8 cellular contexts compared by ENCODE assay signal in the genomic region with DNA sequence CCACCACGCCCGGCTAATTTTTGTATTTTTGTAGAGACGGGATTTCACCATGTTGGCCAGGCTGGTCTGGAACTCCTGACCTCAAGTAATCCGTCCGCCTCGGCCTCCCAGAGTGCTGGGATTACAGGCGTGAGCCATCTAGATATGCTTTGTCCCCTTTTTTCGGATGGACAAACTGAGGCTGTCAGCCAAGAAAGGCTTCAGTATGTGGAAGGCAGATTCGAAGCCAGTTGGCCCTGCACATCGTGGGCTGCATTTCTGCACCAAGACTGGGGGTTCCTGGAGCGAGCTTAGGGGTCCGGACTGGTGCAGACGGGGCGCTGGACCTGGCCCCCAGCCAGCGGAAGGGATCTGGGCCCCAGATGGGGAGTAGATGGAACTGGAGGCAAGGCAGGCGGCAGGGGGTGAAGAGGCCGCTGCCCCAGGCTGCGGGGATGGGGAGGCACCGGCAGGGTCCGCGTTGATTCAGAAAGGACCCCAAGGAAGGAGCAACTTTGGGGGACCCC. TPM values are rescaled to one million over a fixed set of nuclear protein-coding genes. Genes with fewer than 3 reads are reported as not detected.
DNase-seq lines count a peak whose midpoint lies in the region; ATAC-seq and TF ChIP-seq lines count a peak whose summit lies in the region.

No MANE protein-coding gene starts in this region.

- H3K4me3 ChIP-seq in cardiac muscle cell (peak overlapping the region; percentile 51), liver (ENCODE audit: low read depth in 1 of 3, low read length in 3 of 3) (peak overlapping the region in 1 of 3 donors; percentile 57), upper lobe of left lung (peak overlapping the region; percentile 7 to 67 (median 58))

- H3K27me3 Mint-ChIP-seq in activated naive CD8-positive, alpha-beta T cell: no peaks in the 10 kb centered on the region

- H3K27ac ChIP-seq in cardiac muscle cell: peak overlapping the region; percentile 94
- H3K27ac ChIP-seq in liver (ENCODE audit: low read depth in 1 of 2, low read length in 2 of 2): peak overlapping the region; percentile 85
- H3K27ac ChIP-seq in upper lobe of left lung: peak overlapping the region; percentile 97 to 100 (median 98)

- no peak for ATAC-seq in Right ventricle myocardium inferior
- no peak for ATAC-seq in upper lobe of left lung (ENCODE audit: low FRiP score in 2 of 2)
- no peak for ATAC-seq in HG03039 (IDR thresholded peaks at IDR 0.05; ENCODE audit: unreplicated experiment)

- peak overlapping the region; percentile 97 for H3K27ac Mint-ChIP-seq in activated naive CD8-positive, alpha-beta T cell

- peak overlapping the region in 1 of 2 donors; percentile 42 for H3K9ac ChIP-seq in liver (ENCODE audit: low read depth in 1 of 2, low read length in 2 of 2)

- peak overlapping the region; percentile 87 for H3K4me3 Mint-ChIP-seq in activated naive CD8-positive, alpha-beta T cell

- TF ChIP-seq RAD21 in liver (IDR thresholded peaks at IDR 0.05): no peak

- DNase-seq in cardiac muscle cell (ENCODE audit: low read depth in 1 of 2, low spot score in 1 of 2) (peak in 1 of 2 donors; percentile 24), Right ventricle myocardium inferior (ENCODE audit: missing footprints) (no peak), upper lobe of left lung (peak in 1 of 2 donors; percentile 90), SKM-1 (lab: John Stamatoyannopoulos, UW; ENCODE audit: unreplicated experiment) (no peak), medulla oblongata (ENCODE audit: extremely low spot score) (no peak)

- 63% methylated on average over 21 of the region's 21 CpGs for WGBS in liver
- 36 to 47% methylated on average over 15 to 20 of the region's 21 CpGs for WGBS in upper lobe of left lung, 2 donors

- H3K27me3 ChIP-seq in cardiac muscle cell: no peaks in the 10 kb centered on the region
- H3K27me3 ChIP-seq in liver (ENCODE audit: control insufficient read depth in 4 of 4, insufficient read depth in 4 of 4, low read length in 3 of 4): no peaks in the 10 kb centered on the region
- H3K27me3 ChIP-seq in upper lobe of left lung: no peaks in the 10 kb centered on the region

- no peaks in the 10 kb centered on the region for H3K36me3 Mint-ChIP-seq in activated naive CD8-positive, alpha-beta T cell

- H3K36me3 ChIP-seq in cardiac muscle cell (no peaks in the 10 kb centered on the region), liver (ENCODE audit: control insufficient read depth in 4 of 4, insufficient read depth in 3 of 4, low read depth in 1 of 4, low read length in 3 of 4) (no peaks in the 10 kb centered on the region), upper lobe of left lung (no peaks in the 10 kb centered on the region)

- intact Hi-C loops in Right ventricle myocardium inferior (cut with DNase I): no loop called here

- H3K4me1 ChIP-seq in cardiac muscle cell (ENCODE audit: low read depth) (peaks cover 15% of the 10 kb centered on the region), liver (ENCODE audit: control insufficient read depth in 4 of 4, insufficient read depth in 4 of 4, low read length in 3 of 4) (peaks cover 3 to 9% (median 6%) of the 10 kb centered on the region in 4 donors), upper lobe of left lung (peaks cover 21 to 38% (median 35%) of the 10 kb centered on the region in 4 donors)

- no peaks in the 10 kb centered on the region for H3K9me3 ChIP-seq in cardiac muscle cell (ENCODE audit: low read depth)
- no peaks in the 10 kb centered on the region for H3K9me3 ChIP-seq in liver (ENCODE audit: control insufficient read depth in 4 of 4, low read length in 3 of 4)
- no peaks in the 10 kb centered on the region for H3K9me3 ChIP-seq in upper lobe of left lung

- TF ChIP-seq CTCF in cardiac muscle cell (IDR thresholded peaks at IDR 0.05; ENCODE audit: low read depth, low read length) (peak; percentile 10), liver (IDR thresholded peaks at IDR 0.05; ENCODE audit: low read depth, low read length, missing input control) (no peak), upper lobe of left lung (IDR thresholded peaks at IDR 0.05) (no peak)

- no peaks in the 10 kb centered on the region for H3K9me3 Mint-ChIP-seq in activated naive CD8-positive, alpha-beta T cell (ENCODE audit: low read depth)

- TF ChIP-seq POLR2A in upper lobe of left lung (IDR thresholded peaks at IDR 0.05): no peak

- H3K4me1 Mint-ChIP-seq in activated naive CD8-positive, alpha-beta T cell (ENCODE audit: low read depth): peaks cover 51% of the 10 kb centered on the region

- no peak for TF ChIP-seq EP300 in upper lobe of left lung (IDR thresholded peaks at IDR 0.05)

TF ChIP-seq in liver, 16 proteins besides CTCF, POLR2A, EP300 and RAD21 (continues in another document):
- no peak for TF ChIP-seq HNF4G (IDR thresholded peaks at IDR 0.05)
- TF ChIP-seq FOXA2 (IDR thresholded peaks at IDR 0.05): no peak
- TF ChIP-seq, protein P1, sequence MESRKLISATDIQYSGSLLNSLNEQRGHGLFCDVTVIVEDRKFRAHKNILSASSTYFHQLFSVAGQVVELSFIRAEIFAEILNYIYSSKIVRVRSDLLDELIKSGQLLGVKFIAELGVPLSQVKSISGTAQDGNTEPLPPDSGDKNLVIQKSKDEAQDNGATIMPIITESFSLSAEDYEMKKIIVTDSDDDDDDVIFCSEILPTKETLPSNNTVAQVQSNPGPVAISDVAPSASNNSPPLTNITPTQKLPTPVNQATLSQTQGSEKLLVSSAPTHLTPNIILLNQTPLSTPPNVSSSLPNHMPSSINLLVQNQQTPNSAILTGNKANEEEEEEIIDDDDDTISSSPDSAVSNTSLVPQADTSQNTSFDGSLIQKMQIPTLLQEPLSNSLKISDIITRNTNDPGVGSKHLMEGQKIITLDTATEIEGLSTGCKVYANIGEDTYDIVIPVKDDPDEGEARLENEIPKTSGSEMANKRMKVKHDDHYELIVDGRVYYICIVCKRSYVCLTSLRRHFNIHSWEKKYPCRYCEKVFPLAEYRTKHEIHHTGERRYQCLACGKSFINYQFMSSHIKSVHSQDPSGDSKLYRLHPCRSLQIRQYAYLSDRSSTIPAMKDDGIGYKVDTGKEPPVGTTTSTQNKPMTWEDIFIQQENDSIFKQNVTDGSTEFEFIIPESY (IDR thresholded peaks at IDR 0.05): no peak
- TF ChIP-seq EGR1 (IDR thresholded peaks at IDR 0.05; ENCODE audit: low read depth in 2 of 2): no peak
- TF ChIP-seq, protein P2, sequence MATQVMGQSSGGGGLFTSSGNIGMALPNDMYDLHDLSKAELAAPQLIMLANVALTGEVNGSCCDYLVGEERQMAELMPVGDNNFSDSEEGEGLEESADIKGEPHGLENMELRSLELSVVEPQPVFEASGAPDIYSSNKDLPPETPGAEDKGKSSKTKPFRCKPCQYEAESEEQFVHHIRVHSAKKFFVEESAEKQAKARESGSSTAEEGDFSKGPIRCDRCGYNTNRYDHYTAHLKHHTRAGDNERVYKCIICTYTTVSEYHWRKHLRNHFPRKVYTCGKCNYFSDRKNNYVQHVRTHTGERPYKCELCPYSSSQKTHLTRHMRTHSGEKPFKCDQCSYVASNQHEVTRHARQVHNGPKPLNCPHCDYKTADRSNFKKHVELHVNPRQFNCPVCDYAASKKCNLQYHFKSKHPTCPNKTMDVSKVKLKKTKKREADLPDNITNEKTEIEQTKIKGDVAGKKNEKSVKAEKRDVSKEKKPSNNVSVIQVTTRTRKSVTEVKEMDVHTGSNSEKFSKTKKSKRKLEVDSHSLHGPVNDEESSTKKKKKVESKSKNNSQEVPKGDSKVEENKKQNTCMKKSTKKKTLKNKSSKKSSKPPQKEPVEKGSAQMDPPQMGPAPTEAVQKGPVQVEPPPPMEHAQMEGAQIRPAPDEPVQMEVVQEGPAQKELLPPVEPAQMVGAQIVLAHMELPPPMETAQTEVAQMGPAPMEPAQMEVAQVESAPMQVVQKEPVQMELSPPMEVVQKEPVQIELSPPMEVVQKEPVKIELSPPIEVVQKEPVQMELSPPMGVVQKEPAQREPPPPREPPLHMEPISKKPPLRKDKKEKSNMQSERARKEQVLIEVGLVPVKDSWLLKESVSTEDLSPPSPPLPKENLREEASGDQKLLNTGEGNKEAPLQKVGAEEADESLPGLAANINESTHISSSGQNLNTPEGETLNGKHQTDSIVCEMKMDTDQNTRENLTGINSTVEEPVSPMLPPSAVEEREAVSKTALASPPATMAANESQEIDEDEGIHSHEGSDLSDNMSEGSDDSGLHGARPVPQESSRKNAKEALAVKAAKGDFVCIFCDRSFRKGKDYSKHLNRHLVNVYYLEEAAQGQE (IDR thresholded peaks at IDR 0.05): no peak
- TF ChIP-seq, protein P3, sequence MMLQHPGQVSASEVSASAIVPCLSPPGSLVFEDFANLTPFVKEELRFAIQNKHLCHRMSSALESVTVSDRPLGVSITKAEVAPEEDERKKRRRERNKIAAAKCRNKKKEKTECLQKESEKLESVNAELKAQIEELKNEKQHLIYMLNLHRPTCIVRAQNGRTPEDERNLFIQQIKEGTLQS (IDR thresholded peaks at IDR 0.05): no peak
- TF ChIP-seq, protein P4, sequence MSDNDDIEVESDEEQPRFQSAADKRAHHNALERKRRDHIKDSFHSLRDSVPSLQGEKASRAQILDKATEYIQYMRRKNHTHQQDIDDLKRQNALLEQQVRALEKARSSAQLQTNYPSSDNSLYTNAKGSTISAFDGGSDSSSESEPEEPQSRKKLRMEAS (IDR thresholded peaks at IDR 0.05): no peak
- TF ChIP-seq NR2F2 (IDR thresholded peaks at IDR 0.05): no peak
- no peak for TF ChIP-seq GABPA (IDR thresholded peaks at IDR 0.05 in 1 of 2, conservative IDR thresholded peaks at IDR 0.05 in 1 of 2)
- no peak for TF ChIP-seq YY1 (IDR thresholded peaks at IDR 0.05)
- no peak for TF ChIP-seq FOXA1 (IDR thresholded peaks at IDR 0.05)
- TF ChIP-seq RXRA (IDR thresholded peaks at IDR 0.05): no peak

RNA-seq across cellular contexts. Expression of a gene that starts 9.7 kb away (rescaled TPM):
- total RNA-seq in cardiac muscle cell: 430 and 496 TPM in 2 replicates
- 262 and 265 TPM in 2 replicates for polyA plus RNA-seq in cardiac muscle cell
- 113 TPM for total RNA-seq in Right ventricle myocardium inferior
- 100 to 1,000 TPM in 1 of 2 donors, 10 to 100 TPM in 1; 36.9 to 103 TPM for total RNA-seq in liver
- polyA plus RNA-seq in liver: 10 to 100 TPM; 12.8 to 46.7 TPM
- total RNA-seq in upper lobe of left lung: 1,000 to 10,000 TPM in 1 of 6 donors, 100 to 1,000 TPM in 5; 281 to 1,101 (median 639) TPM

RNA-seq across cellular contexts. Expression of a gene that starts 16.8 kb away (rescaled TPM):
- total RNA-seq in cardiac muscle cell (2.3 and 3.2 TPM in 2 replicates), Right ventricle myocardium inferior (0.43 TPM), liver (1 to 10 TPM in 1 of 2 donors, under 1 TPM in 1; 0.19 to 2.4 TPM), upper lobe of left lung (10 to 100 TPM in 3 of 6 donors, 1 to 10 TPM in 3; 6.3 to 58.7 (median 11.7) TPM)
- polyA plus RNA-seq in cardiac muscle cell (0.38 and 0.72 TPM in 2 replicates), liver (under 1 TPM; 0.43 to 0.64 TPM)

RNA-seq across cellular contexts. Expression of a gene that starts 31.8 kb away (rescaled TPM):
- total RNA-seq in cardiac muscle cell (446 and 493 TPM in 2 replicates), Right ventricle myocardium inferior (106 TPM), liver (100 to 1,000 TPM in 1 of 2 donors, 10 to 100 TPM in 1; 42.4 to 100 TPM), upper lobe of left lung (100 to 1,000 TPM in 4 of 6 donors, 10 to 100 TPM in 2; 39.8 to 147 (median 107) TPM)
- polyA plus RNA-seq in cardiac muscle cell (418 and 422 TPM in 2 replicates), liver (10 to 100 TPM; 68.4 to 81.9 TPM)

RNA-seq across cellular contexts. Expression of a gene that starts 49.3 kb away (rescaled TPM):
- total RNA-seq in cardiac muscle cell: 19.6 and 19.7 TPM in 2 replicates
- 12.9 and 14.0 TPM in 2 replicates for polyA plus RNA-seq in cardiac muscle cell
- total RNA-seq in Right ventricle myocardium inferior: 29.3 TPM
- total RNA-seq in liver: 10 to 100 TPM; 21.5 to 48.3 TPM
- polyA plus RNA-seq in liver: 10 to 100 TPM; 15.8 to 30.8 TPM
- total RNA-seq in upper lobe of left lung: 10 to 100 TPM; 15.5 to 42.8 (median 28.1) TPM
